17 cellular contexts compared by ENCODE assay signal in genomic region chr12:80001562-80001961, GRCh38.
"Had no signal": no experiment of that assay in that cellular context is flagged by ENCODE, and none has a peak within 500 bp of the region (broad histone marks: within the 10 kb centered on the region; RNA-seq: fewer than 3 reads in every experiment).

No MANE protein-coding gene starts in this region.

- H3K9me3 ChIP-seq: sigmoid colon, upper lobe of left lung had no signal

- ATAC-seq: activated CD4-positive, alpha-beta T cell treated with anti-CD3 and anti-CD28 coated beads for 36 hours; activated T-cell treated with anti-CD3 and anti-CD28 coated beads, Interleukin-2, amount 50 U/mL, for 72 hours; esophagus mucosa; left lobe of liver had no signal

- H3K27ac Mint-ChIP-seq: activated CD4-positive, alpha-beta memory T cell treated with anti-CD3 and anti-CD28 coated beads, Interleukin-2, amount 10 ng/mL, durations not matched to agents 7 days and 5 days; activated CD4-positive, alpha-beta T cell treated with anti-CD3 and anti-CD28 coated beads for 36 hours; activated naive CD8-positive, alpha-beta T cell treated with anti-CD3 and anti-CD28 coated beads for 36 hours; activated T-cell treated with anti-CD3 and anti-CD28 coated beads, Interleukin-2, amount 50 U/mL, for 72 hours; memory B cell; nephron had no signal

- H3K36me3 ChIP-seq: brain microvascular endothelial cell, sigmoid colon, upper lobe of left lung had no signal

- H3K4me3 Mint-ChIP-seq: activated CD4-positive, alpha-beta memory T cell treated with anti-CD3 and anti-CD28 coated beads, Interleukin-2, amount 10 ng/mL, durations not matched to agents 7 days and 5 days; activated CD4-positive, alpha-beta T cell treated with anti-CD3 and anti-CD28 coated beads for 36 hours; activated naive CD8-positive, alpha-beta T cell treated with anti-CD3 and anti-CD28 coated beads for 36 hours; activated T-cell treated with anti-CD3 and anti-CD28 coated beads, Interleukin-2, amount 50 U/mL, for 72 hours; memory B cell; nephron had no signal

- H3K36me3 Mint-ChIP-seq: activated naive CD8-positive, alpha-beta T cell treated with anti-CD3 and anti-CD28 coated beads for 36 hours; memory B cell had no signal

- H3K27ac ChIP-seq: brain microvascular endothelial cell, sigmoid colon, upper lobe of left lung had no signal

- H3K4me3 ChIP-seq: sigmoid colon, upper lobe of left lung had no signal

- H3K4me1 ChIP-seq: upper lobe of left lung had no signal

- H3K27me3 Mint-ChIP-seq: activated CD4-positive, alpha-beta memory T cell treated with anti-CD3 and anti-CD28 coated beads, Interleukin-2, amount 10 ng/mL, durations not matched to agents 7 days and 5 days; activated CD4-positive, alpha-beta T cell treated with anti-CD3 and anti-CD28 coated beads for 36 hours; memory B cell had no signal

- DNase-seq: activated CD4-positive, alpha-beta memory T cell treated with anti-CD3 and anti-CD28 coated beads, Interleukin-2, amount 10 ng/mL, durations not matched to agents 7 days and 5 days; activated CD4-positive, alpha-beta T cell treated with anti-CD3 and anti-CD28 coated beads for 36 hours; activated CD8-positive, alpha-beta memory T cell treated with anti-CD3 and anti-CD28 coated beads, Interleukin-2, amount 50 U/mL, for 4 hours; activated gamma-delta T cell treated with Interleukin-2 at 50 U/mL for 16 hours; activated naive CD8-positive, alpha-beta T cell treated with anti-CD3 and anti-CD28 coated beads for 36 hours; activated T-cell treated with anti-CD3 and anti-CD28 coated beads, Interleukin-2, amount 50 U/mL, for 72 hours; brain microvascular endothelial cell; dermis blood vessel endothelial cell; hypothalamus; sigmoid colon; stimulated activated naive CD4-positive, alpha-beta T cell; T-helper 9 cell; upper lobe of left lung had no signal

- H3K9me3 Mint-ChIP-seq: activated CD4-positive, alpha-beta memory T cell treated with anti-CD3 and anti-CD28 coated beads, Interleukin-2, amount 10 ng/mL, durations not matched to agents 7 days and 5 days; activated T-cell treated with anti-CD3 and anti-CD28 coated beads, Interleukin-2, amount 50 U/mL, for 72 hours; memory B cell; nephron had no signal

- H3K27me3 ChIP-seq: brain microvascular endothelial cell, sigmoid colon, upper lobe of left lung had no signal

- H3K4me1 Mint-ChIP-seq: activated CD4-positive, alpha-beta memory T cell treated with anti-CD3 and anti-CD28 coated beads, Interleukin-2, amount 10 ng/mL, durations not matched to agents 7 days and 5 days; activated CD4-positive, alpha-beta T cell treated with anti-CD3 and anti-CD28 coated beads for 36 hours had no signal
